1 cellular context compared by ENCODE assay signal in genomic region chr7:138460176-138460648, GRCh38.
TF ChIP-seq lines count a peak whose summit lies in the region.

Gene TRIM24 (plus strand): TSS chr7:138460259. CDS start chr7:138460549, 290 bp downstream.

TF ChIP-seq in HepG2, 621 proteins besides CTCF, POLR2A, EP300 and RAD21 (continued from another document and continues in another):
- TF ChIP-seq UBTF (CRISPR knock-in tag; IDR thresholded peaks at IDR 0.05) (peak; percentile 90), RELA (CRISPR knock-in tag; IDR thresholded peaks at IDR 0.05) (peak; percentile 73; the same call in 1 of the 2 replicates), ZNF441 (CRISPR knock-in tag; IDR thresholded peaks at IDR 0.05; ENCODE audit: borderline replicate concordance) (peak; percentile 89; the same call in 1 of the 2 replicates), PITX1 (CRISPR knock-in tag; IDR thresholded peaks at IDR 0.05) (peak; percentile 37), PREB (CRISPR knock-in tag; IDR thresholded peaks at IDR 0.05) (no peak), TCF7 (IDR thresholded peaks at IDR 0.05; ENCODE audit: low read depth) (no peak), ATF7 (IDR thresholded peaks at IDR 0.05) (no peak), ATF7 (CRISPR knock-in tag; IDR thresholded peaks at IDR 0.05) (no peak), HMGXB3 (CRISPR knock-in tag; IDR thresholded peaks at IDR 0.05; ENCODE audit: borderline replicate concordance) (no peak), PHF8 (CRISPR knock-in tag; IDR thresholded peaks at IDR 0.05) (peak; percentile 66), ZNF781 (CRISPR knock-in tag; IDR thresholded peaks at IDR 0.05; ENCODE audit: borderline replicate concordance, not compliant biosample characterization) (peak; percentile 40), HOXD1 (CRISPR knock-in tag; IDR thresholded peaks at IDR 0.05) (no peak), BORCS8-MEF2B (CRISPR knock-in tag; IDR thresholded peaks at IDR 0.05) (0 out of 2 replicates have a peak, but pooled peaks have one; percentile 61), NFIB (CRISPR knock-in tag; IDR thresholded peaks at IDR 0.05; ENCODE audit: borderline replicate concordance) (no peak), ZNF281 (CRISPR knock-in tag; IDR thresholded peaks at IDR 0.05; ENCODE audit: borderline replicate concordance) (no peak), HMG20A (CRISPR knock-in tag; IDR thresholded peaks at IDR 0.05; ENCODE audit: borderline replicate concordance) (0 out of 2 replicates have a peak, but pooled peaks have one; percentile 34), BHLHE40 (IDR thresholded peaks at IDR 0.05; ENCODE audit: low read length) (no peak), ZNF430 (CRISPR knock-in tag; IDR thresholded peaks at IDR 0.05) (peak; percentile 76), SNAPC2 (CRISPR knock-in tag; IDR thresholded peaks at IDR 0.05) (no peak), RARA (CRISPR knock-in tag; IDR thresholded peaks at IDR 0.05) (0 out of 2 replicates have a peak, but pooled peaks have one; percentile 8), ZNF552 (CRISPR knock-in tag; IDR thresholded peaks at IDR 0.05; ENCODE audit: borderline replicate concordance) (peak; percentile 71; the same call in 1 of the 2 replicates), ZNF20 (CRISPR knock-in tag; IDR thresholded peaks at IDR 0.05) (no peak), TFAP4 (IDR thresholded peaks at IDR 0.05; ENCODE audit: borderline replicate concordance, low read depth) (0 out of 2 replicates have a peak, but pooled peaks have one; percentile 42), NRL (CRISPR knock-in tag; IDR thresholded peaks at IDR 0.05; ENCODE audit: borderline replicate concordance) (peak; percentile 86), ZNF335 (CRISPR knock-in tag; IDR thresholded peaks at IDR 0.05) (no peak), TRIM24 (CRISPR knock-in tag; IDR thresholded peaks at IDR 0.05) (no peak), ZNF614 (CRISPR knock-in tag; IDR thresholded peaks at IDR 0.05; ENCODE audit: borderline replicate concordance) (no peak), SNRNP70 (IDR thresholded peaks at IDR 0.05; ENCODE audit: low read depth, low read length) (no peak), HNF1A (IDR thresholded peaks at IDR 0.05; ENCODE audit: low read depth) (no peak), HNF1A (CRISPR knock-in tag; IDR thresholded peaks at IDR 0.05; ENCODE audit: borderline replicate concordance) (peak; percentile 77), NR2F1 (CRISPR knock-in tag; IDR thresholded peaks at IDR 0.05) (0 out of 4 replicates have a peak, but pooled peaks of 1 of the 2 experiments have one; percentile 11), ZSCAN20 (CRISPR knock-in tag; IDR thresholded peaks at IDR 0.05; ENCODE audit: borderline replicate concordance) (0 out of 2 replicates have a peak, but pooled peaks have one; percentile 55), SAP130 (CRISPR knock-in tag; IDR thresholded peaks at IDR 0.05; ENCODE audit: low read depth) (peak; percentile 87), NKX3-1 (CRISPR knock-in tag; IDR thresholded peaks at IDR 0.05) (no peak), ZNF703 (CRISPR knock-in tag; IDR thresholded peaks at IDR 0.05; ENCODE audit: borderline replicate concordance) (no peak), E2F1 (CRISPR knock-in tag; IDR thresholded peaks at IDR 0.05) (no peak; the same call in 1 of the 2 replicates), DMTF1 (CRISPR knock-in tag; IDR thresholded peaks at IDR 0.05) (no peak), SCMH1 (CRISPR knock-in tag; IDR thresholded peaks at IDR 0.05; ENCODE audit: borderline replicate concordance) (no peak), ZSCAN29 (CRISPR knock-in tag; conservative IDR thresholded peaks at IDR 0.05) (no peak), ZNF12 (CRISPR knock-in tag; IDR thresholded peaks at IDR 0.05) (no peak), ZNF510 (CRISPR knock-in tag; IDR thresholded peaks at IDR 0.05; ENCODE audit: low read depth) (0 out of 2 replicates have a peak, but pooled peaks have one; percentile 27), CENPT (CRISPR knock-in tag; IDR thresholded peaks at IDR 0.05; ENCODE audit: low read depth) (no peak), NR2F2 (IDR thresholded peaks at IDR 0.05; ENCODE audit: borderline replicate concordance, low read depth) (no peak), ONECUT2 (CRISPR knock-in tag; IDR thresholded peaks at IDR 0.05) (no peak), ZNF556 (CRISPR knock-in tag; IDR thresholded peaks at IDR 0.05; ENCODE audit: borderline replicate concordance) (peak; percentile 75; the same call in 1 of the 2 replicates), ZNF350 (CRISPR knock-in tag; IDR thresholded peaks at IDR 0.05; ENCODE audit: borderline replicate concordance, low read depth) (0 out of 2 replicates have a peak, but pooled peaks have one; percentile 49)
